ENCODE assay signal across 29 cellular contexts in genomic region chr3:137066092-137066491, GRCh38.
"Had no signal": no experiment of that assay in that cellular context is flagged by ENCODE, and none has a peak within 500 bp of the region (broad histone marks: within the 10 kb centered on the region; RNA-seq: fewer than 3 reads in every experiment).

No MANE protein-coding gene starts in this region.

- ATAC-seq: activated CD4-positive, CD25-positive, alpha-beta regulatory T cell treated with anti-CD3 and anti-CD28 coated beads, Interleukin-2, amount 50 U/mL, for 24 hours; activated CD8-positive, alpha-beta memory T cell treated with anti-CD3 and anti-CD28 coated beads, Interleukin-2, amount 10 ng/mL, durations not matched to agents 7 days and 5 days; K562 had no signal

- H3K27me3 ChIP-seq: brain microvascular endothelial cell, cardiac muscle cell, Peyer's patch, SJCRH30 had no signal

- H3K9ac ChIP-seq: SK-N-SH had no signal

- H3K9me3 ChIP-seq: Peyer's patch, SK-N-SH had no signal

- H3K4me3 ChIP-seq: cardiac muscle cell, K562, Peyer's patch, SJCRH30 had no signal

- H3K27ac ChIP-seq: brain microvascular endothelial cell, cardiac muscle cell, Peyer's patch, RWPE1, SJCRH30, WERI-Rb-1 had no signal

- H3K9me3 Mint-ChIP-seq: activated naive CD4-positive, alpha-beta T cell treated with anti-CD3 and anti-CD28 coated beads for 36 hours; activated naive CD8-positive, alpha-beta T cell treated with anti-CD3 and anti-CD28 coated beads for 36 hours; activated T-cell treated with anti-CD3 and anti-CD28 coated beads, Interleukin-2, amount 50 U/mL, for 24 hours; activated T-helper 1 cell treated with anti-CD3 and anti-CD28 coated beads, Interleukin-12 subunit alpha, Interleukin-12 subunit beta, Interleukin-2, Interleukin-4 antibody, amounts not matched to agents 30 ng/mL and 10 ng/mL and 1 ng/mL, durations not matched to agents 14 hours and 24 hours and 36 hours had no signal

- DNase-seq: activated CD4-positive, alpha-beta T cell treated with anti-CD3 and anti-CD28 coated beads for 48 hours; activated CD4-positive, alpha-beta T cell treated with anti-CD3 and anti-CD28 coated beads, Interleukin-2, amount 50 U/mL, for 48 hours; activated CD8-positive, alpha-beta memory T cell treated with anti-CD3 and anti-CD28 coated beads, Interleukin-2, amount 10 ng/mL, durations not matched to agents 7 days and 5 days; activated effector memory CD4-positive, alpha-beta T cell treated with Interleukin-2 at 50 U/mL for 16 hours; activated naive CD4-positive, alpha-beta T cell treated with anti-CD3 and anti-CD28 coated beads for 36 hours; activated naive CD8-positive, alpha-beta T cell treated with anti-CD3 and anti-CD28 coated beads for 36 hours; activated T-cell treated with anti-CD3 and anti-CD28 coated beads, Interleukin-2, amount 50 U/mL, for 24 hours; brain microvascular endothelial cell; Karpas-422; NCI-H1048; NCI-H146; NCI-H187 treated with DMSO at 0.1 percent for 48 hours; NCI-H2081 treated with DMSO at 0.1 percent for 48 hours; NCI-H2171 treated with DMSO at 0.1 percent for 48 hours; NCI-H226; NCI-H526; NCI-H774; OCI-M1; Peyer's patch; Right ventricle myocardium superior; SJCRH30; SK-N-SH; T-helper 1 cell; WERI-Rb-1 had no signal

- H3K4me3 Mint-ChIP-seq: activated CD8-positive, alpha-beta memory T cell treated with anti-CD3 and anti-CD28 coated beads, Interleukin-2, amount 10 ng/mL, durations not matched to agents 7 days and 5 days; activated naive CD4-positive, alpha-beta T cell treated with anti-CD3 and anti-CD28 coated beads for 36 hours; activated naive CD8-positive, alpha-beta T cell treated with anti-CD3 and anti-CD28 coated beads for 36 hours; activated T-cell treated with anti-CD3 and anti-CD28 coated beads, Interleukin-2, amount 50 U/mL, for 24 hours; activated T-helper 1 cell treated with anti-CD3 and anti-CD28 coated beads, Interleukin-12 subunit alpha, Interleukin-12 subunit beta, Interleukin-2, Interleukin-4 antibody, amounts not matched to agents 30 ng/mL and 10 ng/mL and 1 ng/mL, durations not matched to agents 14 hours and 24 hours and 36 hours had no signal

- H3K36me3 Mint-ChIP-seq: activated CD8-positive, alpha-beta memory T cell treated with anti-CD3 and anti-CD28 coated beads, Interleukin-2, amount 10 ng/mL, durations not matched to agents 7 days and 5 days; activated naive CD8-positive, alpha-beta T cell treated with anti-CD3 and anti-CD28 coated beads for 36 hours had no signal

- H3K27me3 Mint-ChIP-seq: activated naive CD8-positive, alpha-beta T cell treated with anti-CD3 and anti-CD28 coated beads for 36 hours had no signal

- H3K27ac Mint-ChIP-seq: activated CD8-positive, alpha-beta memory T cell treated with anti-CD3 and anti-CD28 coated beads, Interleukin-2, amount 10 ng/mL, durations not matched to agents 7 days and 5 days; activated naive CD4-positive, alpha-beta T cell treated with anti-CD3 and anti-CD28 coated beads for 36 hours; activated naive CD8-positive, alpha-beta T cell treated with anti-CD3 and anti-CD28 coated beads for 36 hours; activated T-cell treated with anti-CD3 and anti-CD28 coated beads, Interleukin-2, amount 50 U/mL, for 24 hours; activated T-helper 1 cell treated with anti-CD3 and anti-CD28 coated beads, Interleukin-12 subunit alpha, Interleukin-12 subunit beta, Interleukin-2, Interleukin-4 antibody, amounts not matched to agents 30 ng/mL and 10 ng/mL and 1 ng/mL, durations not matched to agents 14 hours and 24 hours and 36 hours had no signal

- H3K4me1 ChIP-seq: Peyer's patch had no signal

- H3K36me3 ChIP-seq: brain microvascular endothelial cell, cardiac muscle cell, Peyer's patch, SJCRH30, WERI-Rb-1 had no signal

- H3K4me1 Mint-ChIP-seq: activated naive CD8-positive, alpha-beta T cell treated with anti-CD3 and anti-CD28 coated beads for 36 hours had no signal

- FAIRE-seq: K562 had no signal
